8 cellular contexts compared by ENCODE assay signal in the genomic region with DNA sequence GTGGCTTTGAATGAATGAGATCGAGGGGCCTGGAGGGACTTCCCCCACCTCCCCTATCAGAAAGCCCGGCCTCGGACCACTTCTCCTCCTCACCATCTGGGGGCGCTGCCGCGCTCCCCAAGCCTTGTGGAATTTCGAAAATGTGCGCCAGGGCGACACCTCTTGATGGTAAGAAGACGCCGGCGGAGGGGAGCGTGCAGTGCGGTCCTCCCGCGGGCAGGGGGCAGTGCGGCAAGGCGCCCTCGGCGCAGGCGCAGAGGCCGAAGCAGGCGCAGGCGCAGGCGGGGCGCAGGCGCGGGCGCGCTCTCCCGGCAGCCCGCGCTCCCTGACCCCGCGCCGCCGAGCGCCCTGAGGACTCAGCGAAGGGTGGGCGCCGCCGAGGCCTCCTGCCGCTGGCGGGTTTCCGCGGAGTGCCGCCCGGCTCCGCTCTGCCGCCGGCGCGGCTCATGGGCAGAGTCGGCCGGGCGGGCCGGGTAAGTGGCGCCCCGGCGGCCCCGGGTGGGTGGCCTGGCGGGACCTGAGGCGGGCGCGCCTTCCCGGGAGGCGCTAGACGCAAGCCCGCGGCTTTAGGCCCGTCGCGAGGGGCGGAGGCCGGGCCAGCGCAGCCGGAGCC. TPM values are rescaled to one million over a fixed set of nuclear protein-coding genes. Genes with fewer than 3 reads are reported as not detected.
DNase-seq lines count a peak whose midpoint lies in the region; ATAC-seq and TF ChIP-seq lines count a peak whose summit lies in the region.

A gene with protein sequence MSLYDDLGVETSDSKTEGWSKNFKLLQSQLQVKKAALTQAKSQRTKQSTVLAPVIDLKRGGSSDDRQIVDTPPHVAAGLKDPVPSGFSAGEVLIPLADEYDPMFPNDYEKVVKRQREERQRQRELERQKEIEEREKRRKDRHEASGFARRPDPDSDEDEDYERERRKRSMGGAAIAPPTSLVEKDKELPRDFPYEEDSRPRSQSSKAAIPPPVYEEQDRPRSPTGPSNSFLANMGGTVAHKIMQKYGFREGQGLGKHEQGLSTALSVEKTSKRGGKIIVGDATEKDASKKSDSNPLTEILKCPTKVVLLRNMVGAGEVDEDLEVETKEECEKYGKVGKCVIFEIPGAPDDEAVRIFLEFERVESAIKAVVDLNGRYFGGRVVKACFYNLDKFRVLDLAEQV (plus strand): TSS at position 314 of the 613 bp plus-strand sequence. CDS start 8,032 bp downstream, outside the sequence.

- POLR2A ChIA-PET in activated CD4-positive, alpha-beta T cell treated with anti-CD3 and anti-CD28 coated beads, Interleukin-2, amount 10 ng/mL, durations not matched to agents 7 days and 5 days (lab: Charles Lee): no interaction called here

- CTCF ChIA-PET in activated CD4-positive, alpha-beta T cell treated with anti-CD3 and anti-CD28 coated beads, Interleukin-2, amount 10 ng/mL, durations not matched to agents 7 days and 5 days (lab: Charles Lee): interaction anchor here (1.0 to 1.8 kb wide), 4 partner anchors 31 to 313 kb away, joined by 3 to 8 read pairs (median 3); no protein-coding TSS in a partner anchor

- peaks cover 73% of the 10 kb centered on the region for H3K4me1 Mint-ChIP-seq in activated CD4-positive, alpha-beta T cell treated with anti-CD3 and anti-CD28 coated beads, Interleukin-2, amount 10 ng/mL, durations not matched to agents 7 days and 5 days

- peak within 1 kb of the TSS; percentile 86 for H3K27ac ChIP-seq in C4-2B

- DNase-seq in GM19240 (ENCODE audit: insufficient read length, low spot score) (peak; percentile 61), NCI-H524 treated with DMSO at 0.1 percent for 48 hours (lab: John Stamatoyannopoulos, UW) (peak; percentile 25), cortex of kidney (lab: John Stamatoyannopoulos, UW) (peak; percentile 29), left lobe of liver (ENCODE audit: low spot score) (peak; percentile 97)
- DNase-seq in activated CD4-positive, alpha-beta T cell treated with anti-CD3 and anti-CD28 coated beads, Interleukin-2, amount 10 ng/mL, durations not matched to agents 7 days and 5 days: peak; percentile 96
- DNase-seq in stimulated activated CD4-positive, alpha-beta T cell treated with anti-CD3 and anti-CD28 coated beads, Interleukin-2, amount 100 ng/mL, for 4 hours (ENCODE audit: low read depth): peak; percentile 97

- no peaks in the 10 kb centered on the region for H3K9me3 Mint-ChIP-seq in activated CD4-positive, alpha-beta T cell treated with anti-CD3 and anti-CD28 coated beads, Interleukin-2, amount 10 ng/mL, durations not matched to agents 7 days and 5 days

- H3K36me3 Mint-ChIP-seq in activated CD4-positive, alpha-beta T cell treated with anti-CD3 and anti-CD28 coated beads, Interleukin-2, amount 10 ng/mL, durations not matched to agents 7 days and 5 days (ENCODE audit: low read depth): peaks cover 13% of the 10 kb centered on the region

- peak; percentile 100 for TF ChIP-seq CTCF in C4-2B (conservative IDR thresholded peaks at IDR 0.05)

- ATAC-seq in HG03460 (IDR thresholded peaks at IDR 0.05; ENCODE audit: unreplicated experiment): peak; percentile 76
- peak; percentile 95 for ATAC-seq in left lobe of liver

- peak within 1 kb of the TSS; percentile 96 for H3K4me3 Mint-ChIP-seq in activated CD4-positive, alpha-beta T cell treated with anti-CD3 and anti-CD28 coated beads, Interleukin-2, amount 10 ng/mL, durations not matched to agents 7 days and 5 days

- H3K27me3 Mint-ChIP-seq in activated CD4-positive, alpha-beta T cell treated with anti-CD3 and anti-CD28 coated beads, Interleukin-2, amount 10 ng/mL, durations not matched to agents 7 days and 5 days: no peaks in the 10 kb centered on the region

- H3K27ac Mint-ChIP-seq in activated CD4-positive, alpha-beta T cell treated with anti-CD3 and anti-CD28 coated beads, Interleukin-2, amount 10 ng/mL, durations not matched to agents 7 days and 5 days: peak within 1 kb of the TSS; percentile 67

RNA-seq across cellular contexts. Expression of the gene that starts here (rescaled TPM):
- total RNA-seq in activated CD4-positive, alpha-beta T cell treated with anti-CD3 and anti-CD28 coated beads, Interleukin-2, amount 10 ng/mL, durations not matched to agents 7 days and 5 days: 100 to 1,000 TPM; 164 to 177 TPM
- 24.3 TPM for total RNA-seq in left lobe of liver

Comparison
In these comparisons a context has a peak if more than half of its experiments do, and no peak if none do; other contexts are left out.
1. Peak in every context shown above with its lines: DNase-seq, ATAC-seq and H3K27ac ChIP-seq.
2. DNase-seq: peak in every context shown above with its lines; median percentile 97 in left lobe of liver; 97 in stimulated activated CD4-positive, alpha-beta T cell treated with anti-CD3 and anti-CD28 coated beads, Interleukin-2, amount 100 ng/mL, for 4 hours; 96 in activated CD4-positive, alpha-beta T cell treated with anti-CD3 and anti-CD28 coated beads, Interleukin-2, amount 10 ng/mL, durations not matched to agents 7 days and 5 days; 61 in GM19240; 29 in cortex of kidney; 25 in NCI-H524 treated with DMSO at 0.1 percent for 48 hours.